ENCODE assay signal across 8 cellular contexts in genomic region chr17:1573932-1574696, GRCh38. TPM values are rescaled to one million over a fixed set of nuclear protein-coding genes. Genes with fewer than 3 reads are reported as not detected.
DNase-seq lines count a peak whose midpoint lies in the region; ATAC-seq and TF ChIP-seq lines count a peak whose summit lies in the region.

No MANE protein-coding gene starts in this region.

- no peaks in the 10 kb centered on the region for H3K4me1 ChIP-seq in KMS-11 (ENCODE audit: low read depth, poor library complexity, severe bottlenecking)
- H3K4me1 ChIP-seq in cardiac muscle cell (ENCODE audit: low read depth): peaks cover 10% of the 10 kb centered on the region

- no peak overlapping the region for H2AFZ ChIP-seq in KMS-11 (ENCODE audit: low read depth)

- no peak overlapping the region for H3K27ac ChIP-seq in KMS-11
- H3K27ac ChIP-seq in cardiac muscle cell: peak overlapping the region; percentile 22

- no peaks in the 10 kb centered on the region for H3K36me3 ChIP-seq in KMS-11 (ENCODE audit: insufficient read depth)
- H3K36me3 ChIP-seq in cardiac muscle cell: no peaks in the 10 kb centered on the region

- H3K27me3 Mint-ChIP-seq in activated naive CD8-positive, alpha-beta T cell treated with anti-CD3 and anti-CD28 coated beads, Interleukin-2, amount 50 U/mL, for 24 hours: no peaks in the 10 kb centered on the region

- H3K4me3 ChIP-seq in KMS-11 (IDR thresholded peaks at IDR 0.05; ENCODE audit: insufficient read depth, low read depth, low read length) (no peak overlapping the region), cardiac muscle cell (no peak overlapping the region)

- no peaks in the 10 kb centered on the region for H3K9me3 ChIP-seq in cardiac muscle cell (ENCODE audit: low read depth)

- H3K4me3 Mint-ChIP-seq in activated naive CD8-positive, alpha-beta T cell treated with anti-CD3 and anti-CD28 coated beads, Interleukin-2, amount 50 U/mL, for 24 hours: no peak overlapping the region

- no peaks in the 10 kb centered on the region for H3K9me3 Mint-ChIP-seq in activated naive CD8-positive, alpha-beta T cell treated with anti-CD3 and anti-CD28 coated beads, Interleukin-2, amount 50 U/mL, for 24 hours

- peaks cover 13% of the 10 kb centered on the region for H3K4me1 Mint-ChIP-seq in activated naive CD8-positive, alpha-beta T cell treated with anti-CD3 and anti-CD28 coated beads, Interleukin-2, amount 50 U/mL, for 24 hours

- ATAC-seq in SK-N-SH treated with all-trans-retinoic acid at 6 μM for 48 hours (peak; percentile 74), HG03175 (IDR thresholded peaks at IDR 0.05; ENCODE audit: unreplicated experiment) (no peak)
- ATAC-seq in activated naive CD8-positive, alpha-beta T cell treated with anti-CD3 and anti-CD28 coated beads, Interleukin-2, amount 50 U/mL, for 24 hours: peak; percentile 60

- no peak overlapping the region for H3K9ac ChIP-seq in KMS-11

- no peaks in the 10 kb centered on the region for H3K36me3 Mint-ChIP-seq in activated naive CD8-positive, alpha-beta T cell treated with anti-CD3 and anti-CD28 coated beads, Interleukin-2, amount 50 U/mL, for 24 hours (ENCODE audit: low read depth)

- TF ChIP-seq CTCF in KMS-11 (conservative IDR thresholded peaks at IDR 0.05; ENCODE audit: low read depth, low read length) (peak; percentile 63), cardiac muscle cell (IDR thresholded peaks at IDR 0.05; ENCODE audit: low read depth, low read length) (peak; percentile 95)

- DNase-seq in DMS79 (lab: John Stamatoyannopoulos, UW) (peak; percentile 5), cardiac muscle cell (ENCODE audit: low read depth in 1 of 2, low spot score in 1 of 2) (peak; percentile 86 to 93), pulmonary artery endothelial cell (ENCODE audit: low read depth, low spot score) (peak; percentile 46), OCI-M2 (lab: John Stamatoyannopoulos, UW; ENCODE audit: unreplicated experiment) (no peak)
- DNase-seq in activated naive CD8-positive, alpha-beta T cell treated with anti-CD3 and anti-CD28 coated beads, Interleukin-2, amount 50 U/mL, for 24 hours: peak; percentile 86

- no peaks in the 10 kb centered on the region for H4K20me1 ChIP-seq in KMS-11 (ENCODE audit: insufficient read depth)

- H3K4me2 ChIP-seq in KMS-11: no peak overlapping the region

- H3K27me3 ChIP-seq in KMS-11 (ENCODE audit: insufficient read depth, low read depth) (no peaks in the 10 kb centered on the region), cardiac muscle cell (no peaks in the 10 kb centered on the region)

- no peaks in the 10 kb centered on the region for H3K79me2 ChIP-seq in KMS-11 (ENCODE audit: insufficient read depth, low read depth)

- no peak overlapping the region for H3K27ac Mint-ChIP-seq in activated naive CD8-positive, alpha-beta T cell treated with anti-CD3 and anti-CD28 coated beads, Interleukin-2, amount 50 U/mL, for 24 hours

TF ChIP-seq in SK-N-SH treated with all-trans-retinoic acid at 6 μM for 48 hours, 23 proteins besides CTCF, POLR2A, EP300 and RAD21:
- no peak for TF ChIP-seq PATZ1 (CRISPR knock-in tag; IDR thresholded peaks at IDR 0.05; ENCODE audit: borderline replicate concordance)
- TF ChIP-seq ISL1 (CRISPR knock-in tag; IDR thresholded peaks at IDR 0.05): no peak
- no peak for TF ChIP-seq ZC3H10 (CRISPR knock-in tag; IDR thresholded peaks at IDR 0.05)
- TF ChIP-seq GLIS3 (CRISPR knock-in tag; IDR thresholded peaks at IDR 0.05): no peak
- TF ChIP-seq ZNF70 (CRISPR knock-in tag; IDR thresholded peaks at IDR 0.05): no peak
- no peak for TF ChIP-seq ZFP30 (CRISPR knock-in tag; IDR thresholded peaks at IDR 0.05)

RNA-seq across cellular contexts. Expression of gene PITPNA, which starts 11.5 kb away (rescaled TPM):
- total RNA-seq in cardiac muscle cell (33.1 and 33.6 TPM in 2 replicates), pulmonary artery endothelial cell (27.7 and 33.6 TPM in 2 replicates)
- 68.0 and 75.4 TPM in 2 replicates for polyA plus RNA-seq in cardiac muscle cell

RNA-seq across cellular contexts. Expression of gene SLC43A2, which starts 54.5 kb away (rescaled TPM):
- 3.0 and 5.3 TPM in 2 replicates for total RNA-seq in cardiac muscle cell
- 2.5 and 4.7 TPM in 2 replicates for polyA plus RNA-seq in cardiac muscle cell
- total RNA-seq in pulmonary artery endothelial cell: 24.5 and 29.5 TPM in 2 replicates

RNA-seq across cellular contexts. Expression of gene INPP5K, which starts 57.7 kb away (rescaled TPM):
- total RNA-seq in cardiac muscle cell (22.5 and 24.6 TPM in 2 replicates), pulmonary artery endothelial cell (51.5 and 54.3 TPM in 2 replicates)
- 13.8 and 18.1 TPM in 2 replicates for polyA plus RNA-seq in cardiac muscle cell
